In the genomic region with DNA sequence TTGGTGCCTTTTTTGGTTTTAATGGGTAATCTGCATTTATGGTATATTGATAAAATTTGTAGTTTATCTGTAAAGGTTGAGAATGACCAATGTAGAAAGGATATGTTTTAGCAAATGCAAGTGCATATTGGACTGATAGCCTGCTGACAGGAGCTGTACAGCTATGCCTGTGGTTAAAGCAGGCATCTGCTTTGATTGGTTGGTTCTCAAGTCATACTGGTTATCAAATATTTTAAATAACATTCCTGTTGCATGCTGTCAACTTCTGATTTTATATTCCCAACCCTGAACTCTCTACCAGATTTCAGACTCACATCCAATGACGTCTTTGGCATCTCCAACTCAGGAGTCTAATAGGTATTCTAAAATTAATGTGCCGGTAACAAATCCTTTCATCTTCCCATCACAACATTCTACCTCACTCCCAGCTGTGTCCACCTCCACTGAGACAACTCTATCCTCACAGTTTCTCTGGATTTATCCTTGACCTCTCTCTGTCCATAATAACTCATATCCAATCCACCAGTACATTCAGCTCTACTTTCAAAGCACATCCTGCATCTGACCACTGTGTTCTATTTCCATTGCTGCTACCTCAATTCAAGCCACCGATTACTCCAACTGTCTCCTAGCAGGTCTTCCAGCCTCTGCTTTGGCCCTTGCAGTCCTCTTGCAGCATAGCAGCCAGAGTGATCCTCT, we compare ENCODE assay signal across 12 cellular contexts.
DNase-seq lines count a peak whose midpoint lies in the region; ATAC-seq lines count a peak whose summit lies in the region.
"Had no signal": no experiment of that assay in that cellular context is flagged by ENCODE, and none has a peak within 500 bp of the region (broad histone marks: within the 10 kb centered on the region; RNA-seq: fewer than 3 reads in every experiment).

No MANE protein-coding gene starts in this region.

- H3K36me3 Mint-ChIP-seq in activated T-helper 17 cell treated with anti-CD3 and anti-CD28 coated beads, Interleukin-2, amount 50 U/mL, for 72 hours (ENCODE audit: low read depth) = peaks cover 14% of the 10 kb centered on the region

- H3K4me3 ChIP-seq in BLaER1 = 0 out of 2 replicates have a peak overlapping the region, but pooled peaks have one; percentile 33

- peak; percentile 11 for ATAC-seq in GM21737 (IDR thresholded peaks at IDR 0.05; ENCODE audit: unreplicated experiment)
- no peak for ATAC-seq in activated T-helper 17 cell treated with anti-CD3 and anti-CD28 coated beads, Interleukin-2, amount 50 U/mL, for 72 hours (replicated peaks)
- ATAC-seq in GM19351 (IDR thresholded peaks at IDR 0.05; ENCODE audit: unreplicated experiment) = no peak

- H3K4me1 Mint-ChIP-seq in activated T-helper 17 cell treated with anti-CD3 and anti-CD28 coated beads, Interleukin-2, amount 50 U/mL, for 72 hours = peaks cover 42% of the 10 kb centered on the region

- no peaks in the 10 kb centered on the region for H3K27me3 ChIP-seq in BLaER1
- H3K27me3 ChIP-seq: neutrophil had no signal

- H3K4me3 Mint-ChIP-seq in activated T-helper 17 cell treated with anti-CD3 and anti-CD28 coated beads, Interleukin-2, amount 50 U/mL, for 72 hours = peak overlapping the region; percentile 55

- no peaks in the 10 kb centered on the region for H3K27me3 Mint-ChIP-seq in activated T-helper 17 cell treated with anti-CD3 and anti-CD28 coated beads, Interleukin-2, amount 50 U/mL, for 72 hours

- peak overlapping the region; percentile 49 for H3K27ac ChIP-seq in BLaER1
- H3K27ac ChIP-seq: epithelial cell of prostate, neutrophil had no signal

- DNase-seq in kidney glomerular epithelial cell (lab: John Stamatoyannopoulos, UW) (peak; percentile 25), NCI-H1105 treated with DMSO at 0.1 percent for 48 hours (lab: John Stamatoyannopoulos, UW) (no peak), HuH-7.5 (ENCODE audit: low spot score) (no peak)
- DNase-seq in stimulated activated CD4-positive, alpha-beta T cell treated with anti-CD3 and anti-CD28 coated beads, Interleukin-4, amount 100 ng/mL, for 1 hour = no peak
- DNase-seq: NCI-H524; stimulated activated naive CD4-positive, alpha-beta T cell treated with Interleukin-2 at 50 U/mL for 16 hours had no signal

- H3K36me3 ChIP-seq in BLaER1 = peaks cover 6% of the 10 kb centered on the region; the same call in 1 of the 2 replicates
- H3K36me3 ChIP-seq: neutrophil had no signal

- peaks cover 92% of the 10 kb centered on the region for H3K4me1 ChIP-seq in BLaER1

- H3K9ac ChIP-seq in BLaER1 = no peak overlapping the region

- H3K27ac Mint-ChIP-seq in activated T-helper 17 cell treated with anti-CD3 and anti-CD28 coated beads, Interleukin-2, amount 50 U/mL, for 72 hours = peak overlapping the region; percentile 83

- no peaks in the 10 kb centered on the region for H3K9me3 Mint-ChIP-seq in activated T-helper 17 cell treated with anti-CD3 and anti-CD28 coated beads, Interleukin-2, amount 50 U/mL, for 72 hours

- H4K20me1 ChIP-seq in BLaER1 = peaks cover 34% of the 10 kb centered on the region

- peak overlapping the region; percentile 84 for H3K4me2 ChIP-seq in BLaER1

- H3K9me3 ChIP-seq in BLaER1 = no peaks in the 10 kb centered on the region
- H3K9me3 ChIP-seq: neutrophil had no signal
